Comparison of ENCODE assay signal across 22 cellular contexts in the genomic region with DNA sequence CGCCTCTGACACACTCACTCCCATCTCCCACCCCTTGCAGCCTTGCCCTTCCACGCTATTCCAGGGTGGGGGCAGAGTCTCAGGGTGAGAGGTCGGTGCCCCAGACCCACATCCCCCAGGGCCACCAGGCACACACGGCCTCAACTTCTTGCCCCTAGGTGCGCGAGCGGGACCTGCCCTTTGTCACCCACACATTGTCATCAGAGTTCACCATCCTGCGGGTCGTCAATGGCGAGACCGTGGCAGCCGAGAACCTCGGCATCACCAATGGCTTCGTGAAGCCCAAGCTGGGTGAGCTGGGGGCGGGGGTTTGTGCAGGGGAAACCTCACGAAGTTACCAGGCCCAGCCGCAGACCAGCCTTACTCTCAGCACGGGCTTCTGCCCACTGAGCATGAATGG.
"Had no signal": no experiment of that assay in that cellular context is flagged by ENCODE, and none has a peak within 500 bp of the region (broad histone marks: within the 10 kb centered on the region; RNA-seq: fewer than 3 reads in every experiment).

No MANE protein-coding gene starts in this region.

- ATAC-seq: gastrocnemius medialis, heart right ventricle, left cardiac atrium, left lung, left ventricle myocardium superior, mucosa of descending colon had no signal

- H3K36me3 ChIP-seq: colonic mucosa had no signal

- H3K9me3 ChIP-seq: colonic mucosa, esophagus squamous epithelium, gastrocnemius medialis, heart right ventricle, left lung, lower lobe of right lung, mucosa of descending colon had no signal

- H3K27ac ChIP-seq: colonic mucosa, epithelial cell of prostate, esophagus squamous epithelium, gastrocnemius medialis, heart right ventricle, left lung, lower lobe of right lung had no signal

- FAIRE-seq: islet of Langerhans, keratinocyte had no signal

- H3K4me3 ChIP-seq: colonic mucosa, esophagus squamous epithelium, gastrocnemius medialis, heart right ventricle, left lung, lower lobe of right lung, mucosa of descending colon had no signal

- H3K27me3 ChIP-seq: colonic mucosa, esophagus squamous epithelium, gastrocnemius medialis, heart right ventricle, left lung had no signal

- DNase-seq: cerebellar nuclear complex; colonic mucosa; cortex of kidney; effector memory CD4-positive, alpha-beta T cell; erythroblast; esophagus squamous epithelium; foreskin fibroblast; foreskin melanocyte; gastrocnemius medialis; glutamatergic neuron; head of caudate nucleus; heart right ventricle; hippocampal formation; left cardiac atrium; left lung; left ventricle myocardium superior; lower lobe of right lung; mesenchymal stem cell; mucosa of descending colon had no signal

- H3K4me1 ChIP-seq: colonic mucosa, esophagus squamous epithelium, gastrocnemius medialis, left lung, lower lobe of right lung had no signal
